15 cellular contexts compared by ENCODE assay signal in genomic region chr5:72036951-72037350, GRCh38.
DNase-seq lines count a peak whose midpoint lies in the region; ATAC-seq, FAIRE-seq and TF ChIP-seq lines count a peak whose summit lies in the region.
"Had no signal": no experiment of that assay in that cellular context is flagged by ENCODE, and none has a peak within 500 bp of the region (broad histone marks: within the 10 kb centered on the region; RNA-seq: fewer than 3 reads in every experiment).

No MANE protein-coding gene starts in this region.

- no peak overlapping the region for H4K91ac ChIP-seq in H1 (replicated peaks; ENCODE audit: insufficient read length, low read length)

- H3K4me1 Mint-ChIP-seq in Calu3 (ENCODE audit: low read depth, unreplicated experiment) (peaks cover 12% of the 10 kb centered on the region), mesothelial cell of epicardium (peaks cover 9% of the 10 kb centered on the region), osteocyte (ENCODE audit: unreplicated experiment) (peaks cover 20% of the 10 kb centered on the region)
- H3K4me1 Mint-ChIP-seq: activated T-helper 17 cell treated with anti-CD3 and anti-CD28 coated beads, Interleukin-2, amount 50 U/mL, for 72 hours had no signal

- H4K20me1 ChIP-seq in PC-9 (ENCODE audit: insufficient read depth) (no peaks in the 10 kb centered on the region), H1 (replicated peaks in 1 of 2; ENCODE audit: control insufficient read depth in 1 of 2, insufficient read depth in 2 of 2, low read length in 2 of 2) (no peaks in the 10 kb centered on the region)

- no TSS peak for BruUV-seq in Calu3 (replicated peaks; lab: Mats Ljungman, UMichigan)
- no TSS peak for BruUV-seq in PC-9 (replicated peaks; lab: Mats Ljungman, UMichigan)

- H2BK15ac ChIP-seq in H1 (ENCODE audit: low read length): peak overlapping the region; percentile 73; the same call in 1 of the 2 replicates

- no peak overlapping the region for H3K27ac ChIP-seq in PC-9
- H3K27ac ChIP-seq in H1 (ENCODE audit: low read depth, low read length): no peak overlapping the region
- H3K27ac ChIP-seq: ascending aorta, Peyer's patch had no signal

- no peaks in the 10 kb centered on the region for H3K36me3 Mint-ChIP-seq in Calu3 (ENCODE audit: insufficient read depth, unreplicated experiment)
- H3K36me3 Mint-ChIP-seq in mesothelial cell of epicardium: no peaks in the 10 kb centered on the region
- no peaks in the 10 kb centered on the region for H3K36me3 Mint-ChIP-seq in osteocyte (ENCODE audit: unreplicated experiment)

- POLR2A ChIA-PET in PC-9 (lab: Charles Lee; ENCODE audit: unreplicated experiment): interaction anchor here (0.6 kb wide), 2 partner anchors 27 to 105 kb away, joined by 8 to 13 read pairs; no protein-coding TSS in a partner anchor
- POLR2A ChIA-PET in H1 (lab: Charles Lee; ENCODE audit: partially characterized antibody): interaction anchor here (0.7 kb wide), 1 partner anchor 268 kb away, joined by 5 read pairs; no protein-coding TSS in a partner anchor

- no peaks in the 10 kb centered on the region for H3K9me3 Mint-ChIP-seq in Calu3 (ENCODE audit: low read depth, unreplicated experiment)
- H3K9me3 Mint-ChIP-seq in mesothelial cell of epicardium: no peaks in the 10 kb centered on the region
- no peaks in the 10 kb centered on the region for H3K9me3 Mint-ChIP-seq in osteocyte (ENCODE audit: unreplicated experiment)
- H3K9me3 Mint-ChIP-seq: activated T-helper 17 cell treated with anti-CD3 and anti-CD28 coated beads, Interleukin-2, amount 50 U/mL, for 72 hours had no signal

- no peak overlapping the region for H3K9ac ChIP-seq in H1 (replicated peaks in 1 of 4; ENCODE audit: extremely low read depth in 1 of 4, low read depth in 3 of 4, low read length in 3 of 4)

- no peak overlapping the region for H2BK120ac ChIP-seq in H1 (replicated peaks; ENCODE audit: low read depth, low read length)

- H2AK5ac ChIP-seq in H1 (ENCODE audit: low read depth, low read length): no peak overlapping the region

- H3K4ac ChIP-seq in H1 (replicated peaks; ENCODE audit: insufficient read length, low read depth, low read length): no peak overlapping the region

- no peak overlapping the region for H2BK20ac ChIP-seq in H1 (ENCODE audit: low read length)

- H3K79me2 ChIP-seq in PC-9 (ENCODE audit: low read depth) (no peaks in the 10 kb centered on the region), H1 (ENCODE audit: control insufficient read depth in 1 of 2, insufficient read depth in 2 of 2, low read length in 2 of 2) (no peaks in the 10 kb centered on the region)

- H3K9me3 ChIP-seq in PC-9 (ENCODE audit: insufficient read depth, low read depth) (no peaks in the 10 kb centered on the region), H1 (ENCODE audit: insufficient read depth in 2 of 2, low read depth in 1 of 2, low read length in 1 of 2) (no peaks in the 10 kb centered on the region)
- H3K9me3 ChIP-seq: ascending aorta, Peyer's patch had no signal

- 34% methylated on average over 3 of the region's 3 CpGs; no CpG with 5 or more reads in 1 of the 2 experiments for WGBS in H1 (ENCODE audit: extremely low coverage in 1 of 2, insufficient coverage in 1 of 2, insufficient read length in 1 of 2, insufficient replicate concordance in 2 of 2, low coverage in 1 of 2, low lambda C conversion rate in 2 of 2, missing lambda C conversion rate in 1 of 2), 2 experiments

- H3K36me3 ChIP-seq in PC-9 (ENCODE audit: low read depth) (no peaks in the 10 kb centered on the region), H1 (ENCODE audit: control insufficient read depth in 2 of 4, insufficient read depth in 4 of 4, low read length in 3 of 4) (no peaks in the 10 kb centered on the region)
- H3K36me3 ChIP-seq: ascending aorta, Peyer's patch had no signal

- H4K5ac ChIP-seq in H1 (ENCODE audit: insufficient read length, low read depth, low read length): no peak overlapping the region

- no peak overlapping the region for H3K4me3 Mint-ChIP-seq in Calu3 (ENCODE audit: low read depth, unreplicated experiment)
- no peak overlapping the region for H3K4me3 Mint-ChIP-seq in mesothelial cell of epicardium
- no peak overlapping the region for H3K4me3 Mint-ChIP-seq in osteocyte (ENCODE audit: unreplicated experiment)
- H3K4me3 Mint-ChIP-seq: activated T-helper 17 cell treated with anti-CD3 and anti-CD28 coated beads, Interleukin-2, amount 50 U/mL, for 72 hours had no signal

- H3K9me2 ChIP-seq in PC-9 (ENCODE audit: insufficient read depth): no peaks in the 10 kb centered on the region

- no peaks in the 10 kb centered on the region for H3K27me3 Mint-ChIP-seq in Calu3 (ENCODE audit: unreplicated experiment)
- H3K27me3 Mint-ChIP-seq in mesothelial cell of epicardium (ENCODE audit: low read depth): no peaks in the 10 kb centered on the region
- peaks cover 5% of the 10 kb centered on the region for H3K27me3 Mint-ChIP-seq in osteocyte (ENCODE audit: unreplicated experiment)

- peak; percentile 39 for FAIRE-seq in H1 (lab: Jason Lieb, UNC)
- FAIRE-seq: endothelial cell of umbilical vein had no signal

- peaks cover 8% of the 10 kb centered on the region; the same call in 1 of the 2 replicates for H3K4me1 ChIP-seq in PC-9 (replicated peaks; ENCODE audit: insufficient read depth)
- peaks cover 0 to 32% (median 16%) of the 10 kb centered on the region in 4 experiments for H3K4me1 ChIP-seq in H1 (replicated peaks in 1 of 4; ENCODE audit: control insufficient read depth in 3 of 4, insufficient read depth in 4 of 4, low read length in 3 of 4)
- H3K4me1 ChIP-seq: Peyer's patch had no signal

- no peak overlapping the region for H3K23ac ChIP-seq in H1 (ENCODE audit: insufficient read length)

- no peak overlapping the region for H3K27ac Mint-ChIP-seq in Calu3 (ENCODE audit: unreplicated experiment)
- peak overlapping the region; percentile 1 for H3K27ac Mint-ChIP-seq in mesothelial cell of epicardium
- no peak overlapping the region for H3K27ac Mint-ChIP-seq in osteocyte (ENCODE audit: unreplicated experiment)
- H3K27ac Mint-ChIP-seq: activated T-helper 17 cell treated with anti-CD3 and anti-CD28 coated beads, Interleukin-2, amount 50 U/mL, for 72 hours had no signal

- intact Hi-C loops in Calu3 (cut with micrococcal nuclease; ENCODE audit: unreplicated experiment) (loop anchor here (10.0 kb wide), 1 partner anchor 68 kb away; the partner anchor contains the start of gene MAP1B), PC-9 (cut with micrococcal nuclease; ENCODE audit: unreplicated experiment) (no loop called here)

- no peak for TF ChIP-seq POLR2A in H1 (IDR thresholded peaks at IDR 0.05; ENCODE audit: control extremely low read depth in 1 of 2, low read depth in 2 of 2, low read length in 2 of 2)

- H3K18ac ChIP-seq in H1 (ENCODE audit: extremely low read depth, low read length): no peak overlapping the region

- H3K4me2 ChIP-seq in PC-9: 0 out of 2 replicates have a peak overlapping the region, but pooled peaks have one; percentile 11
- H3K4me2 ChIP-seq in H1 (ENCODE audit: insufficient read depth in 1 of 2, low read depth in 2 of 2, low read length in 2 of 2): no peak overlapping the region

- no peak overlapping the region for H3K56ac ChIP-seq in H1 (replicated peaks; ENCODE audit: insufficient read length, low read depth, low read length)

- ATAC-seq in HG03039 (IDR thresholded peaks at IDR 0.05; ENCODE audit: unreplicated experiment): no peak
- ATAC-seq: activated T-helper 17 cell treated with anti-CD3 and anti-CD28 coated beads, Interleukin-2, amount 50 U/mL, for 72 hours had no signal

- no peaks in the 10 kb centered on the region for H3F3A ChIP-seq in PC-9 (ENCODE audit: insufficient read depth, low read depth)

- DNase-seq in Calu3: peak; percentile 2
- peak in 1 of 2 experiments; percentile 51 for DNase-seq in PC-9
- no peak for DNase-seq in H1 (ENCODE audit: low read depth in 1 of 2, low spot score in 2 of 2)
- no peak for DNase-seq in mesothelial cell of epicardium (ENCODE audit: low spot score in 2 of 2, unreplicated experiment in 2 of 2)
- DNase-seq in NK-92 (lab: John Stamatoyannopoulos, UW; ENCODE audit: unreplicated experiment): no peak
- DNase-seq in stimulated activated CD4-positive, alpha-beta T cell treated with anti-CD3 and anti-CD28 coated beads, Interleukin-4, amount 100 ng/mL, for 1 hour: no peak
- DNase-seq in osteocyte (ENCODE audit: extremely low spot score, unreplicated experiment): no peak
- DNase-seq: activated CD4-positive, alpha-beta T cell treated with anti-CD3 and anti-CD28 coated beads, Interleukin-2, amount 50 U/mL, for 48 hours; MV-4-11; Peyer's patch; T1000 had no signal

- H3K27me3 ChIP-seq in PC-9 (ENCODE audit: insufficient read depth, low read depth) (no peaks in the 10 kb centered on the region), H1 (replicated peaks in 1 of 4; ENCODE audit: control insufficient read depth in 3 of 4, extremely low read depth in 1 of 4, insufficient read depth in 3 of 4, low read length in 3 of 4) (no peaks in the 10 kb centered on the region; a peak in 1 of 7 replicates)
- H3K27me3 ChIP-seq: ascending aorta, Peyer's patch had no signal

- H2BK12ac ChIP-seq in H1 (ENCODE audit: low read depth, low read length): no peak overlapping the region

- H2AFZ ChIP-seq in PC-9 (no peak overlapping the region), H1 (ENCODE audit: low read length) (peak overlapping the region; percentile 95)

- H3K14ac ChIP-seq in H1 (ENCODE audit: insufficient read length): no peak overlapping the region

- CTCF ChIA-PET in Calu3 (lab: Charles Lee) (interaction anchor here (0.6 kb wide), 1 partner anchor 42 kb away, joined by 3 read pairs; no protein-coding TSS in a partner anchor), PC-9 (lab: Charles Lee) (no interaction called here), H1 (lab: Charles Lee; ENCODE audit: partially characterized antibody) (interaction anchor here (0.9 to 1.1 kb wide), 3 partner anchors 18 to 111 kb away, joined by 3 to 4 read pairs (median 3); no protein-coding TSS in a partner anchor)

- H4K8ac ChIP-seq in H1 (ENCODE audit: extremely low read depth, insufficient read depth, low read length): no peak overlapping the region

- TF ChIP-seq CTCF in Calu3 (IDR thresholded peaks at IDR 0.05; ENCODE audit: unreplicated experiment) (no peak), PC-9 (conservative IDR thresholded peaks at IDR 0.05) (no peak), H1 (IDR thresholded peaks at IDR 0.05; ENCODE audit: control extremely low read depth in 1 of 3, insufficient read depth in 1 of 3, low read depth in 1 of 3, low read length in 3 of 3) (no peak), mesothelial cell of epicardium (IDR thresholded peaks at IDR 0.05; ENCODE audit: unreplicated experiment) (no peak), osteocyte (IDR thresholded peaks at IDR 0.05) (no peak)

- no peaks in the 10 kb centered on the region for H3K23me2 ChIP-seq in H1 (ENCODE audit: low read depth, low read length)

- TF ChIP-seq EP300 in H1 (IDR thresholded peaks at IDR 0.05; ENCODE audit: borderline replicate concordance in 1 of 2, low read depth in 2 of 2, low read length in 2 of 2): no peak

- H3K4me3 ChIP-seq in PC-9 (no peak overlapping the region), H1 (ENCODE audit: extremely low read depth in 1 of 4, insufficient read depth in 2 of 4, low read depth in 3 of 4, low read length in 4 of 4) (no peak overlapping the region)
- H3K4me3 ChIP-seq: ascending aorta, Peyer's patch had no signal

- TF ChIP-seq RAD21 in H1 (IDR thresholded peaks at IDR 0.05 in 1 of 2, conservative IDR thresholded peaks at IDR 0.05 in 1 of 2; ENCODE audit: low read depth in 2 of 2, low read length in 2 of 2): no peak

- H3K79me1 ChIP-seq in H1 (ENCODE audit: low read depth, low read length): no peaks in the 10 kb centered on the region

- H2BK5ac ChIP-seq in H1 (ENCODE audit: low read depth, low read length): no peak overlapping the region
